In the genomic region with DNA sequence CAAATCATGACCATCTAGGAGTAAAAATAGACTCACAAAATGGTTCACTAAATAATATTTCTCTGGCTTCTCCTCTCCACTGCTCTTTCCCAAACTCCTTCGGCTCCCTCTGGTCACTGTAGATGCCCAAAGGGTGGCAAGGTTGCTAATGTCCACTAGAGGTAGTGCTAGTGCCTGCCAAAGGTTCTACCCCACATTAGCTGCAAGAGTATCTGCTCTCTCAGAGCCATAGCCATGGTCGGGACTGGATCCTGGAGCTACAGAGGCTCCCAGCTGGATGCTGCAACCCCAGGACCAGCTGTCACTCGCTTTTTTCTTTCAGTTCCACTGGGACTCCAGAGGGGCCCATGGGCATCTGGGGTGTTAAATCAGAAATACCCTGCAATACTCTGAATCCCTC, we compare ENCODE assay signal across 1 cellular context.
A peak's percentile ranks its signal among the peaks of the same experiment; 100 is the strongest.
TF ChIP-seq lines count a peak whose summit lies in the region.

No MANE protein-coding gene starts in this region.

TF ChIP-seq in K562, 482 proteins besides CTCF, POLR2A, EP300 and RAD21:
- TF ChIP-seq, protein P1, sequence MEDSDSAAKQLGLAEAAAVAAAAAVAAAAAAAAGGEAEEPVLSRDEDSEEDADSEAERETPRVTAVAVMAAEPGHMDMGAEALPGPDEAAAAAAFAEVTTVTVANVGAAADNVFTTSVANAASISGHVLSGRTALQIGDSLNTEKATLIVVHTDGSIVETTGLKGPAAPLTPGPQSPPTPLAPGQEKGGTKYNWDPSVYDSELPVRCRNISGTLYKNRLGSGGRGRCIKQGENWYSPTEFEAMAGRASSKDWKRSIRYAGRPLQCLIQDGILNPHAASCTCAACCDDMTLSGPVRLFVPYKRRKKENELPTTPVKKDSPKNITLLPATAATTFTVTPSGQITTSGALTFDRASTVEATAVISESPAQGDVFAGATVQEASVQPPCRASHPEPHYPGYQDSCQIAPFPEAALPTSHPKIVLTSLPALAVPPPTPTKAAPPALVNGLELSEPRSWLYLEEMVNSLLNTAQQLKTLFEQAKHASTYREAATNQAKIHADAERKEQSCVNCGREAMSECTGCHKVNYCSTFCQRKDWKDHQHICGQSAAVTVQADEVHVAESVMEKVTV (CRISPR knock-in tag; IDR thresholded peaks at IDR 0.05), result peak; percentile 66
- no peak for TF ChIP-seq SIN3B (IDR thresholded peaks at IDR 0.05; ENCODE audit: low read depth)
- TF ChIP-seq ZC3H8 (IDR thresholded peaks at IDR 0.05), result no peak
- TF ChIP-seq, protein P2, sequence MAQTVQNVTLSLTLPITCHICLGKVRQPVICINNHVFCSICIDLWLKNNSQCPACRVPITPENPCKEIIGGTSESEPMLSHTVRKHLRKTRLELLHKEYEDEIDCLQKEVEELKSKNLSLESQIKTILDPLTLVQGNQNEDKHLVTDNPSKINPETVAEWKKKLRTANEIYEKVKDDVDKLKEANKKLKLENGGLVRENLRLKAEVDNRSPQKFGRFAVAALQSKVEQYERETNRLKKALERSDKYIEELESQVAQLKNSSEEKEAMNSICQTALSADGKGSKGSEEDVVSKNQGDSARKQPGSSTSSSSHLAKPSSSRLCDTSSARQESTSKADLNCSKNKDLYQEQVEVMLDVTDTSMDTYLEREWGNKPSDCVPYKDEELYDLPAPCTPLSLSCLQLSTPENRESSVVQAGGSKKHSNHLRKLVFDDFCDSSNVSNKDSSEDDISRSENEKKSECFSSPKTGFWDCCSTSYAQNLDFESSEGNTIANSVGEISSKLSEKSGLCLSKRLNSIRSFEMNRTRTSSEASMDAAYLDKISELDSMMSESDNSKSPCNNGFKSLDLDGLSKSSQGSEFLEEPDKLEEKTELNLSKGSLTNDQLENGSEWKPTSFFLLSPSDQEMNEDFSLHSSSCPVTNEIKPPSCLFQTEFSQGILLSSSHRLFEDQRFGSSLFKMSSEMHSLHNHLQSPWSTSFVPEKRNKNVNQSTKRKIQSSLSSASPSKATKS (CRISPR knock-in tag; IDR thresholded peaks at IDR 0.05), result no peak
- peak; percentile 34; the same call in 1 of the 2 replicates for TF ChIP-seq JUND (IDR thresholded peaks at IDR 0.05; ENCODE audit: borderline replicate concordance, low read depth, low read length)
- TF ChIP-seq JUND (tag; IDR thresholded peaks at IDR 0.05; ENCODE audit: borderline replicate concordance, low read depth, low read length), result no peak
- no peak for TF ChIP-seq POLR2B (IDR thresholded peaks at IDR 0.05; ENCODE audit: low read depth, partially characterized antibody)
- no peak for TF ChIP-seq SREBF1 (IDR thresholded peaks at IDR 0.05; ENCODE audit: borderline replicate concordance, low read depth, low read length)
- TF ChIP-seq GABPB2 (CRISPR knock-in tag; conservative IDR thresholded peaks at IDR 0.05), result no peak
- no peak for TF ChIP-seq BRD4 (IDR thresholded peaks at IDR 0.05)
- TF ChIP-seq LEF1 (IDR thresholded peaks at IDR 0.05), result no peak
- no peak for TF ChIP-seq ZNF174 (CRISPR knock-in tag; IDR thresholded peaks at IDR 0.05)
- TF ChIP-seq SMC3 (conservative IDR thresholded peaks at IDR 0.05; ENCODE audit: insufficient read depth, low read depth, low read length), result peak; percentile 43; the same call in 1 of the 2 replicates
- TF ChIP-seq ZNF354B (CRISPR knock-in tag; IDR thresholded peaks at IDR 0.05), result no peak
- peak in 1 of 2 experiments; percentile 27; a peak in 1 of 4 replicates for TF ChIP-seq RCOR1 (IDR thresholded peaks at IDR 0.05; ENCODE audit: borderline replicate concordance in 1 of 2, low read depth in 2 of 2, low read length in 2 of 2)
- TF ChIP-seq CHD1 (IDR thresholded peaks at IDR 0.05; ENCODE audit: low read length), result no peak
- no peak for TF ChIP-seq BRD9 (IDR thresholded peaks at IDR 0.05; ENCODE audit: low read depth, partially characterized antibody)
- TF ChIP-seq CEBPG (CRISPR knock-in tag; IDR thresholded peaks at IDR 0.05), result no peak
- TF ChIP-seq CEBPG (tag; conservative IDR thresholded peaks at IDR 0.05 in 1 of 2, IDR thresholded peaks at IDR 0.05 in 1 of 2), result no peak
- TF ChIP-seq BHLHE40 (IDR thresholded peaks at IDR 0.05; ENCODE audit: low read length), result no peak
- TF ChIP-seq BDP1 (IDR thresholded peaks at IDR 0.05; ENCODE audit: insufficient read depth, insufficient read length), result no peak
